29 cellular contexts compared by ENCODE assay signal in genomic region chr6:167726043-167726442, GRCh38.
"Had no signal": no experiment of that assay in that cellular context is flagged by ENCODE, and none has a peak within 500 bp of the region (broad histone marks: within the 10 kb centered on the region; RNA-seq: fewer than 3 reads in every experiment).

No MANE protein-coding gene starts in this region.

- H3K79me2 ChIP-seq: parathyroid adenoma had no signal

- H3K4me1 ChIP-seq: colonic mucosa, esophagus squamous epithelium, parathyroid adenoma, right lobe of liver, stomach, thyroid gland had no signal

- H3K4me3 Mint-ChIP-seq: dendritic cell treated with granulocyte-macrophage colony-stimulating factor and Interleukin-4, amounts not matched to agents 40 ng/mL and 50 ng/mL, for 4 days; mesothelial cell of epicardium; nephron; stimulated activated effector memory CD8-positive, alpha-beta T cell treated with anti-CD3 and anti-CD28 coated beads, Interleukin-12 subunit alpha, Interleukin-12 subunit beta, amount 100 ng/mL, for 72 hours had no signal

- DNase-seq: colonic mucosa; effector memory CD4-positive, alpha-beta T cell; erythroblast; esophagus squamous epithelium; foreskin melanocyte; glutamatergic neuron; heart right ventricle; hippocampal formation; kidney glomerular epithelial cell; left colon; mesenchymal stem cell; mucosa of descending colon; naive B cell; stimulated activated CD4-positive, alpha-beta T cell treated with anti-CD3 and anti-CD28 coated beads, Interleukin-4, amount 100 ng/mL, for 24 hours; stimulated activated naive CD4-positive, alpha-beta T cell treated with Interleukin-2 at 50 U/mL for 16 hours; stomach; thyroid gland; trophoblast cell had no signal

- H3K27me3 ChIP-seq: colonic mucosa, heart right ventricle, right lobe of liver, thyroid gland had no signal

- ATAC-seq: heart right ventricle; left colon; mucosa of descending colon; right lobe of liver; stimulated activated effector memory CD8-positive, alpha-beta T cell treated with anti-CD3 and anti-CD28 coated beads, Interleukin-12 subunit alpha, Interleukin-12 subunit beta, amount 100 ng/mL, for 72 hours had no signal

- H3K27ac Mint-ChIP-seq: dendritic cell treated with granulocyte-macrophage colony-stimulating factor and Interleukin-4, amounts not matched to agents 40 ng/mL and 50 ng/mL, for 4 days; mesothelial cell of epicardium; naive B cell; nephron; progenitor cell of endocrine pancreas; stimulated activated effector memory CD8-positive, alpha-beta T cell treated with anti-CD3 and anti-CD28 coated beads, Interleukin-12 subunit alpha, Interleukin-12 subunit beta, amount 100 ng/mL, for 72 hours had no signal

- H3K9ac ChIP-seq: parathyroid adenoma had no signal

- H3K4me3 ChIP-seq: colonic mucosa, esophagus squamous epithelium, heart right ventricle, mucosa of descending colon, right lobe of liver, smooth muscle cell, stomach, thyroid gland had no signal

- H3K4me2 ChIP-seq: smooth muscle cell had no signal

- H3K4me1 Mint-ChIP-seq: mesothelial cell of epicardium; nephron; stimulated activated effector memory CD8-positive, alpha-beta T cell treated with anti-CD3 and anti-CD28 coated beads, Interleukin-12 subunit alpha, Interleukin-12 subunit beta, amount 100 ng/mL, for 72 hours had no signal

- H3K9me3 Mint-ChIP-seq: dendritic cell treated with granulocyte-macrophage colony-stimulating factor and Interleukin-4, amounts not matched to agents 40 ng/mL and 50 ng/mL, for 4 days had no signal

- H3K36me3 Mint-ChIP-seq: mesothelial cell of epicardium; naive B cell; stimulated activated effector memory CD8-positive, alpha-beta T cell treated with anti-CD3 and anti-CD28 coated beads, Interleukin-12 subunit alpha, Interleukin-12 subunit beta, amount 100 ng/mL, for 72 hours had no signal

- H2AFZ ChIP-seq: parathyroid adenoma had no signal

- H3K27ac ChIP-seq: colonic mucosa, esophagus squamous epithelium, heart right ventricle, neutrophil, parathyroid adenoma, right lobe of liver, stomach, thyroid gland had no signal

- H3K9me3 ChIP-seq: colonic mucosa, mucosa of descending colon, neutrophil, right lobe of liver, thyroid gland had no signal

- H3K27me3 Mint-ChIP-seq: progenitor cell of endocrine pancreas had no signal

- FAIRE-seq: endometrium, islet of Langerhans had no signal

- H3K36me3 ChIP-seq: colonic mucosa, esophagus squamous epithelium, heart right ventricle, neutrophil, right lobe of liver, stomach, thyroid gland had no signal
